ENCODE assay signal across 12 cellular contexts in the genomic region with DNA sequence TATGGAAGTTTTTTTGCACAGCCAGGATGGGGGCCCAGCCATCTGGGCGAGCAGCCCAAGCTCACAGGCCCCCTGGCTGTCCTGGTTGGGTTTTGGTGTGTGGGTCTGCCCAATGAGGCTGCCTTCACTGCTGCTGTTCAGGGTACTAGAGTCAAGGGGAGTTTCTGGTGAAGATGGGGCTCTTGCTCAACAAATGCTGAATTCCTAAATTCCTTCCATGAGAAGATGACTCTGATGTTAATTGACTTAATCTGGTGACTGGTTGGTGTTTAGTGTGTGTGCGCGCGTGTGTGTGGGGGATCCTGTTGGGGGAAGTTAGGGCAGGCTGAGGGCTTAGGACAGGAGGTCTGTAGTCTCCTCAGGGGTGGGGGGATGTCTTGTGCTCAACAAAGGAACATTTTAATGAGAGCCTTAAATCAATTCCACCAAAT. TPM values are rescaled to one million over a fixed set of nuclear protein-coding genes. Genes with fewer than 3 reads are reported as not detected.
DNase-seq lines count a peak whose midpoint lies in the region; FAIRE-seq and TF ChIP-seq lines count a peak whose summit lies in the region.
"Had no signal": no experiment of that assay in that cellular context is flagged by ENCODE, and none has a peak within 500 bp of the region (broad histone marks: within the 10 kb centered on the region; RNA-seq: fewer than 3 reads in every experiment).

No MANE protein-coding gene starts in this region.

- no peaks in the 10 kb centered on the region for H3K4me1 Mint-ChIP-seq in activated naive CD4-positive, alpha-beta T cell treated with anti-CD3 and anti-CD28 coated beads, Interleukin-2, amount 50 U/mL, for 24 hours

- FAIRE-seq in keratinocyte (lab: Jason Lieb, UNC), result no peak
- FAIRE-seq: A204.1 had no signal

- H3K36me3 ChIP-seq in keratinocyte (ENCODE audit: control insufficient read depth in 2 of 2, extremely low read depth in 1 of 2, insufficient read depth in 2 of 2, low read length in 2 of 2) (peaks cover 0 to 3% of the 10 kb centered on the region in 2 experiments), uterus (no peaks in the 10 kb centered on the region)

- H4K20me1 ChIP-seq in keratinocyte (ENCODE audit: control insufficient read depth, extremely low read depth, insufficient read depth, low read length), result no peaks in the 10 kb centered on the region

- H3K27ac Mint-ChIP-seq in activated naive CD4-positive, alpha-beta T cell treated with anti-CD3 and anti-CD28 coated beads, Interleukin-2, amount 50 U/mL, for 24 hours, result no peak overlapping the region
- H3K27ac Mint-ChIP-seq: activated naive CD4-positive, alpha-beta T cell treated with anti-CD3 and anti-CD28 coated beads, Interleukin-2, amount 10 ng/mL, durations not matched to agents 7 days and 5 days had no signal

- no peaks in the 10 kb centered on the region for H3K9me3 Mint-ChIP-seq in activated naive CD4-positive, alpha-beta T cell treated with anti-CD3 and anti-CD28 coated beads, Interleukin-2, amount 50 U/mL, for 24 hours
- H3K9me3 Mint-ChIP-seq: activated naive CD4-positive, alpha-beta T cell treated with anti-CD3 and anti-CD28 coated beads, Interleukin-2, amount 10 ng/mL, durations not matched to agents 7 days and 5 days had no signal

- H3K27ac ChIP-seq in keratinocyte (ENCODE audit: control insufficient read depth, insufficient read depth, low read length) (peak overlapping the region; percentile 83), uterus (peak overlapping the region; percentile 85 to 94)
- H3K27ac ChIP-seq: gastrocnemius medialis, tibial artery had no signal

- peaks cover 65% of the 10 kb centered on the region for H3K79me2 ChIP-seq in keratinocyte (ENCODE audit: control insufficient read depth, insufficient read depth, low read length)

- DNase-seq in activated naive CD4-positive, alpha-beta T cell treated with anti-CD3 and anti-CD28 coated beads, Interleukin-2, amount 50 U/mL, for 16 hours, result no peak
- DNase-seq in astrocyte of the hippocampus (ENCODE audit: low read depth, low spot score), result peak; percentile 37
- no peak for DNase-seq in keratinocyte (ENCODE audit: low read depth, low spot score)
- peak; percentile 55 to 58 for DNase-seq in uterus
- DNase-seq in activated effector memory CD4-positive, alpha-beta T cell treated with Interleukin-2 at 50 U/mL for 16 hours, result no peak
- DNase-seq in stimulated activated CD4-positive, alpha-beta T cell treated with anti-CD3 and anti-CD28 coated beads, Interleukin-2, amount 100 ng/mL, for 48 hours, result no peak
- DNase-seq in NCI-H748 (lab: John Stamatoyannopoulos, UW; ENCODE audit: unreplicated experiment), result no peak
- DNase-seq: activated naive CD4-positive, alpha-beta T cell treated with anti-CD3 and anti-CD28 coated beads, Interleukin-2, amount 10 ng/mL, durations not matched to agents 7 days and 5 days; gastrocnemius medialis; tibial artery had no signal

- H3K27me3 ChIP-seq in keratinocyte (ENCODE audit: control insufficient read depth, extremely low read depth, insufficient read depth, low read length) (no peaks in the 10 kb centered on the region), uterus (no peaks in the 10 kb centered on the region)

- TF ChIP-seq CTCF in keratinocyte (optimal IDR thresholded peaks at IDR 0.05 in 1 of 3, IDR thresholded peaks at IDR 0.05 in 1 of 3, conservative IDR thresholded peaks at IDR 0.05 in 1 of 3; ENCODE audit: extremely low read depth in 1 of 3, insufficient read depth in 2 of 3, low read length in 3 of 3) (no peak), uterus (IDR thresholded peaks at IDR 0.05) (no peak)

- no peak for TF ChIP-seq POLR2A in uterus (IDR thresholded peaks at IDR 0.05)

- H3K4me2 ChIP-seq in keratinocyte (ENCODE audit: control insufficient read depth, extremely low read depth, insufficient read depth, low read depth, low read length), result peak overlapping the region; percentile 89

- H3K27me3 Mint-ChIP-seq in activated naive CD4-positive, alpha-beta T cell treated with anti-CD3 and anti-CD28 coated beads, Interleukin-2, amount 50 U/mL, for 24 hours, result peaks cover 5% of the 10 kb centered on the region

- H3K4me3 ChIP-seq in keratinocyte (ENCODE audit: control insufficient read depth in 2 of 3, extremely low read depth in 1 of 3, insufficient read depth in 2 of 3, low read depth in 1 of 3, low read length in 3 of 3) (peak overlapping the region; percentile 75 to 92 (median 80)), uterus (peak overlapping the region in 1 of 2 donors; percentile 80)
- H3K4me3 ChIP-seq: gastrocnemius medialis had no signal

- H3K4me1 ChIP-seq in keratinocyte (ENCODE audit: control insufficient read depth, extremely low read depth, insufficient read depth, low read length) (peaks cover 14% of the 10 kb centered on the region), uterus (peaks cover 0 to 4% of the 10 kb centered on the region in 2 donors)

- no peaks in the 10 kb centered on the region for H3K9me1 ChIP-seq in keratinocyte (ENCODE audit: control insufficient read depth, extremely low read depth, insufficient read depth, low read length)

- H3K36me3 Mint-ChIP-seq in activated naive CD4-positive, alpha-beta T cell treated with anti-CD3 and anti-CD28 coated beads, Interleukin-2, amount 50 U/mL, for 24 hours, result peaks cover 4% of the 10 kb centered on the region
- H3K36me3 Mint-ChIP-seq: activated naive CD4-positive, alpha-beta T cell treated with anti-CD3 and anti-CD28 coated beads, Interleukin-2, amount 10 ng/mL, durations not matched to agents 7 days and 5 days had no signal

- dilution Hi-C loops in keratinocyte (cut with MboI; ENCODE audit: extremely low pct_ligation_motif_present, low sequenced_read_pairs), result no loop called here

- H2AFZ ChIP-seq in keratinocyte (ENCODE audit: control insufficient read depth, low read length), result no peak overlapping the region

- H3K4me3 Mint-ChIP-seq in activated naive CD4-positive, alpha-beta T cell treated with anti-CD3 and anti-CD28 coated beads, Interleukin-2, amount 50 U/mL, for 24 hours, result peak overlapping the region; percentile 54

- no peaks in the 10 kb centered on the region for H3K9me3 ChIP-seq in keratinocyte (ENCODE audit: control insufficient read depth, low read depth, low read length)
- no peaks in the 10 kb centered on the region for H3K9me3 ChIP-seq in uterus
- H3K9me3 ChIP-seq: gastrocnemius medialis, tibial artery had no signal

- peak overlapping the region; percentile 91 for H3K9ac ChIP-seq in keratinocyte (ENCODE audit: control insufficient read depth, extremely low read depth, insufficient read depth, low read length)

- intact Hi-C loops in uterus (cut with DNase I; ENCODE audit: low total_unique reads), result loop anchor here (10.0 kb wide), 1 partner anchor 47 kb away; no protein-coding TSS in a partner anchor

RNA-seq across cellular contexts. Expression of gene PTK7, which starts 1.9 kb away (rescaled TPM):
- 58.8 to 88.8 TPM (median 81.0 TPM) in 3 replicates for polyA plus RNA-seq in keratinocyte
- polyA plus RNA-seq in keratinocyte (2011; ENCODE audit: low read depth), result 20.5 TPM
- polyA plus RNA-seq in keratinocyte (2011; cell fraction: cytosol; rRNA removed), result 21.2 and 28.8 TPM in 2 replicates
- polyA plus RNA-seq in keratinocyte (2011; cell fraction: nucleus; rRNA removed), result 174 and 213 TPM in 2 replicates
- 65.4 and 87.7 TPM in 2 replicates for polyA plus RNA-seq in keratinocyte (2012; ENCODE audit: low replicate concordance)
- 137 to 183 TPM (median 148 TPM) in 3 replicates for polyA minus RNA-seq in keratinocyte
- polyA minus RNA-seq in keratinocyte (2011; cell fraction: cytosol; rRNA and poly(A)+ RNA removed), result 114 TPM
- 207 and 218 TPM in 2 replicates for polyA minus RNA-seq in keratinocyte (2011; cell fraction: nucleus; rRNA and poly(A)+ RNA removed)
- total RNA-seq in uterus, result 100 to 1,000 TPM in 3 of 4 donors, 10 to 100 TPM in 1; 53.8 to 247 (median 153) TPM

RNA-seq across cellular contexts. Expression of gene KLC4, which starts 18.6 kb away (rescaled TPM):
- 8.3 to 15.2 TPM (median 8.8 TPM) in 3 replicates for polyA plus RNA-seq in keratinocyte
- polyA plus RNA-seq in keratinocyte (2011; ENCODE audit: low read depth), result 7.9 TPM
- polyA plus RNA-seq in keratinocyte (2011; cell fraction: cytosol; rRNA removed), result 3.9 and 5.4 TPM in 2 replicates
- polyA plus RNA-seq in keratinocyte (2011; cell fraction: nucleus; rRNA removed), result 24.8 and 29.9 TPM in 2 replicates
- polyA plus RNA-seq in keratinocyte (2012; ENCODE audit: low replicate concordance), result 9.3 and 10.9 TPM in 2 replicates
- 8.7 to 20.4 TPM (median 12.8 TPM) in 3 replicates for polyA minus RNA-seq in keratinocyte
- polyA minus RNA-seq in keratinocyte (2011; cell fraction: cytosol; rRNA and poly(A)+ RNA removed), result 6.7 TPM
- polyA minus RNA-seq in keratinocyte (2011; cell fraction: nucleus; rRNA and poly(A)+ RNA removed), result 6.4 and 11.9 TPM in 2 replicates
- 10 to 100 TPM in 3 of 4 donors, 1 to 10 TPM in 1; 2.8 to 30.6 (median 27.2) TPM for total RNA-seq in uterus

RNA-seq across cellular contexts. Expression of gene MRPL2, which starts 18.8 kb away (rescaled TPM):
- polyA plus RNA-seq in keratinocyte, result 25.6 to 36.0 TPM (median 27.4 TPM) in 3 replicates
- polyA plus RNA-seq in keratinocyte (2011; ENCODE audit: low read depth), result 21.2 TPM
- polyA plus RNA-seq in keratinocyte (2011; cell fraction: cytosol; rRNA removed), result 13.2 and 21.0 TPM in 2 replicates
- 24.3 and 33.7 TPM in 2 replicates for polyA plus RNA-seq in keratinocyte (2011; cell fraction: nucleus; rRNA removed)
- polyA plus RNA-seq in keratinocyte (2012; ENCODE audit: low replicate concordance), result 52.2 and 59.4 TPM in 2 replicates
- 12.1 to 26.4 TPM (median 12.9 TPM) in 3 replicates for polyA minus RNA-seq in keratinocyte
- 37.8 TPM for polyA minus RNA-seq in keratinocyte (2011; cell fraction: cytosol; rRNA and poly(A)+ RNA removed)
- polyA minus RNA-seq in keratinocyte (2011; cell fraction: nucleus; rRNA and poly(A)+ RNA removed), result 6.5 and 8.2 TPM in 2 replicates
- 10 to 100 TPM; 14.4 to 44.4 (median 16.1) TPM for total RNA-seq in uterus

RNA-seq across cellular contexts. Expression of gene CUL7, which starts 24.3 kb away (rescaled TPM):
- 8.1 to 15.0 TPM (median 10.4 TPM) in 3 replicates for polyA plus RNA-seq in keratinocyte
- polyA plus RNA-seq in keratinocyte (2011; ENCODE audit: low read depth), result 4.6 TPM
- polyA plus RNA-seq in keratinocyte (2011; cell fraction: cytosol; rRNA removed), result 5.7 and 8.6 TPM in 2 replicates
- polyA plus RNA-seq in keratinocyte (2011; cell fraction: nucleus; rRNA removed), result 23.8 and 29.9 TPM in 2 replicates
- polyA plus RNA-seq in keratinocyte (2012; ENCODE audit: low replicate concordance), result 8.8 and 10.9 TPM in 2 replicates
- polyA minus RNA-seq in keratinocyte, result 20.3 to 34.4 TPM (median 20.9 TPM) in 3 replicates
- polyA minus RNA-seq in keratinocyte (2011; cell fraction: cytosol; rRNA and poly(A)+ RNA removed), result 13.4 TPM
- 22.1 and 22.4 TPM in 2 replicates for polyA minus RNA-seq in keratinocyte (2011; cell fraction: nucleus; rRNA and poly(A)+ RNA removed)
- 10 to 100 TPM in 2 of 4 donors, 1 to 10 TPM in 2; 6.4 to 65.1 (median 18.9) TPM for total RNA-seq in uterus

RNA-seq across cellular contexts. Expression of gene RRP36, which starts 56.6 kb away (rescaled TPM):
- polyA plus RNA-seq in keratinocyte, result 57.1 to 101 TPM (median 67.5 TPM) in 3 replicates
- 82.9 TPM for polyA plus RNA-seq in keratinocyte (2011; ENCODE audit: low read depth)
- 55.6 and 75.1 TPM in 2 replicates for polyA plus RNA-seq in keratinocyte (2011; cell fraction: cytosol; rRNA removed)
- polyA plus RNA-seq in keratinocyte (2011; cell fraction: nucleus; rRNA removed), result 42.1 and 44.9 TPM in 2 replicates
- 47.1 and 102 TPM in 2 replicates for polyA plus RNA-seq in keratinocyte (2012; ENCODE audit: low replicate concordance)
- 34.9 to 68.6 TPM (median 53.6 TPM) in 3 replicates for polyA minus RNA-seq in keratinocyte
- polyA minus RNA-seq in keratinocyte (2011; cell fraction: cytosol; rRNA and poly(A)+ RNA removed), result 42.0 TPM
- 13.5 and 25.3 TPM in 2 replicates for polyA minus RNA-seq in keratinocyte (2011; cell fraction: nucleus; rRNA and poly(A)+ RNA removed)
- total RNA-seq in uterus, result 10 to 100 TPM; 30.5 to 57.2 (median 45.9) TPM

Comparison
In these comparisons a context has a peak if more than half of its experiments do, and no peak if none do; other contexts are left out.
1. DNase-seq: peak in astrocyte of the hippocampus (single experiment) and uterus (2 of 2); none in activated naive CD4-positive, alpha-beta T cell treated with anti-CD3 and anti-CD28 coated beads, Interleukin-2, amount 50 U/mL, for 16 hours (single experiment), keratinocyte (single experiment), activated effector memory CD4-positive, alpha-beta T cell treated with Interleukin-2 at 50 U/mL for 16 hours (single experiment), stimulated activated CD4-positive, alpha-beta T cell treated with anti-CD3 and anti-CD28 coated beads, Interleukin-2, amount 100 ng/mL, for 48 hours (0 of 2) and NCI-H748 (single experiment).